In the genomic region with DNA sequence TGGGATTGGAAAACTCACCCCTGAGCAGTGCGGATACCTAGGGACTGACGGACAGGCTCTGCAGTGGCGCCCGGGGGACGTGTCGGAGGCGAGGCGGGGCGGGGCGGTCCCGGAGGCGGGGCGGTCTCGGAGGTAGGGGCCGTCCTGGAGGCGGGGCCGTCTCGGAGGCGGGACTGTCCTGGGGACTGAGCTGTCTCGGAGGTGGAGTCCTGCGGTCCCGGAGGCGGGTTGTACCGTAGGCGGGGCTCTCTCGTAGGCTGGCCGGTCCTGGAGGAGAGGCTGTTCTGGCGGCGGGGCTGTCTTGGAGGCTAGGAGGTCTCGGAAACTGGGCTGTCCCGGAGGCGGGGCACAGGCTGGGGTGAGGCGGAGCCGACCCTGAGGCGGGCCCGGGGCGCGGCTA, we compare ENCODE assay signal across 8 cellular contexts.
DNase-seq lines count a peak whose midpoint lies in the region; ATAC-seq and TF ChIP-seq lines count a peak whose summit lies in the region.
"Not testable (repeated sequence)": the region's sequence is repeated elsewhere in the genome, so short reads cannot be mapped to it uniquely, and the experiment has no call there.

No MANE protein-coding gene starts in this region.

- not testable (repeated sequence) for H3K4me2 ChIP-seq in mesenchymal stem cell (ENCODE audit: low read length, poor library complexity, severe bottlenecking)

- H3K9me3 ChIP-seq in BE2C; mesenchymal stem cell (ENCODE audit: control insufficient read depth, low read length): not testable (repeated sequence)

- not testable (repeated sequence) for H2BK120ac ChIP-seq in mesenchymal stem cell (ENCODE audit: low read depth, low read length)

- not testable (repeated sequence) for H3K9ac ChIP-seq in mesenchymal stem cell (ENCODE audit: low read length)

- H3K4me3 ChIP-seq in BE2C (ENCODE audit: low read depth, low read length) (peak overlapping the region; percentile 17; the same call in 1 of the 2 replicates), mesenchymal stem cell (ENCODE audit: insufficient read depth in 1 of 2, low read depth in 1 of 2, low read length in 2 of 2) (peak overlapping the region; percentile 58 to 63)

- not testable (repeated sequence) for H3K18ac ChIP-seq in mesenchymal stem cell (ENCODE audit: low read depth in 1 of 2, low read length in 2 of 2)

- H3K27ac ChIP-seq in mesenchymal stem cell (ENCODE audit: low read length, poor library complexity, severe bottlenecking) = not testable (repeated sequence)

- H4K8ac ChIP-seq in mesenchymal stem cell (ENCODE audit: low read length) = not testable (repeated sequence)

- WGBS in mesenchymal stem cell = no CpG with 5 or more reads among the region's 38 CpGs

- H3K27me3 ChIP-seq in BE2C; mesenchymal stem cell (ENCODE audit: control insufficient read depth in 1 of 2, insufficient read depth in 1 of 2, low read length in 2 of 2): not testable (repeated sequence)

- H2AFZ ChIP-seq in mesenchymal stem cell (ENCODE audit: low read depth, low read length) = not testable (repeated sequence)

- H3K79me1 ChIP-seq in mesenchymal stem cell (replicated peaks; ENCODE audit: low read length, poor library complexity, severe bottlenecking) = not testable (repeated sequence)

- ATAC-seq in GM19467 (IDR thresholded peaks at IDR 0.05; ENCODE audit: unreplicated experiment) (peak; percentile 77), HG03354 (IDR thresholded peaks at IDR 0.05; ENCODE audit: poor library complexity, severe bottlenecking, unreplicated experiment) (peak; percentile 83)

- not testable (repeated sequence) for H2BK12ac ChIP-seq in mesenchymal stem cell (ENCODE audit: low read length in 2 of 2)

- not testable (repeated sequence) for H3K4ac ChIP-seq in mesenchymal stem cell (ENCODE audit: low read depth in 1 of 2, low read length in 2 of 2)

- DNase-seq in BE2C (peak; percentile 96), NCI-H774 (lab: John Stamatoyannopoulos, UW) (peak; percentile 55)
- peak; percentile 94 to 95 for DNase-seq in activated CD4-positive, alpha-beta T cell treated with anti-CD3 and anti-CD28 coated beads, Interleukin-2, amount 50 U/mL, for 48 hours
- DNase-seq in central memory CD4-positive, alpha-beta T cell = peak; percentile 88
- not testable (repeated sequence) for DNase-seq in mesenchymal stem cell
- DNase-seq in stimulated activated CD4-positive, alpha-beta T cell treated with anti-CD3 and anti-CD28 coated beads, Interleukin-4, amount 100 ng/mL, for 48 hours (ENCODE audit: low read depth in 2 of 2) = peak; percentile 89 to 91

- not testable (repeated sequence) for H3K4me1 ChIP-seq in BE2C; mesenchymal stem cell (ENCODE audit: control insufficient read depth, insufficient read depth, low read depth, low read length)

- not testable (repeated sequence) for H3K14ac ChIP-seq in mesenchymal stem cell (ENCODE audit: low read length in 2 of 2)

- not testable (repeated sequence) for H2BK5ac ChIP-seq in mesenchymal stem cell (ENCODE audit: low read depth, low read length, poor library complexity, severe bottlenecking)

- H4K91ac ChIP-seq in mesenchymal stem cell (ENCODE audit: low read length) = not testable (repeated sequence)

- not testable (repeated sequence) for H2AK5ac ChIP-seq in mesenchymal stem cell (ENCODE audit: low read length, severe bottlenecking)

- H3K36me3 ChIP-seq in BE2C; mesenchymal stem cell (ENCODE audit: control insufficient read depth in 1 of 2, insufficient read depth in 2 of 2, low read depth in 1 of 2, low read length in 2 of 2): not testable (repeated sequence)

- not testable (repeated sequence) for H2BK15ac ChIP-seq in mesenchymal stem cell (ENCODE audit: low read depth, poor library complexity, severe bottlenecking)

- not testable (repeated sequence) for H3K23ac ChIP-seq in mesenchymal stem cell (ENCODE audit: low read length in 2 of 2)

- not testable (repeated sequence) for TF ChIP-seq CTCF in BE2C (IDR thresholded peaks at IDR 0.05; ENCODE audit: low read depth, low read length)
